In the genomic region with DNA sequence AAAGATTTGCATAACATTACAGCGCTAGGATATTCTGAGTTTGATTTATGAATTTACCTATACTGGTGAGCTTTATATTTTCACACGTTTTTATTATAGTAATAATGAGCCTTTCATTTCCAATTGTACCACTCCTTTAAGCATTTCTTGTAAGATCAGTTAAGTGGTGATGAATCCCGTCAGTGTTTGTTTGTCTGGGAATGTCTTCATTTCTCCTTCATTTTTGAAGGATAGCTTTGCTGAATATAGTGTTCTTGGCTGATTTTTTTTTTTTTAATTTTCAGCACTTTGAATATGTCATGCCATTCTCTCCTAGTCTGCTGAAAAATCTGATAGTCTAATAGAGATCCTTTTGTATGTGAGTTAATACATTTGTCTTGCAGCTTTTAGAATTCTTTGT, we compare ENCODE assay signal across 39 cellular contexts.
DNase-seq lines count a peak whose midpoint lies in the region; ATAC-seq, FAIRE-seq and TF ChIP-seq lines count a peak whose summit lies in the region.
"Had no signal": no experiment of that assay in that cellular context is flagged by ENCODE, and none has a peak within 500 bp of the region (broad histone marks: within the 10 kb centered on the region; RNA-seq: fewer than 3 reads in every experiment).

No MANE protein-coding gene starts in this region.

- CTCF ChIA-PET in WTC11 (lab: Charles Lee), result no interaction called here

- no peak for TF ChIP-seq CTCF in DOHH2 (IDR thresholded peaks at IDR 0.05; ENCODE audit: low read depth, low read length, poor library complexity, severe bottlenecking)
- no peak for TF ChIP-seq CTCF in WTC11 (IDR thresholded peaks at IDR 0.05)

- H3K36me3 Mint-ChIP-seq in immature natural killer cell, result peaks cover 0 to 8% (median 0%) of the 10 kb centered on the region in 3 donors
- no peaks in the 10 kb centered on the region; the same call in 1 of the 2 replicates for H3K36me3 Mint-ChIP-seq in WTC11

- no peaks in the 10 kb centered on the region for H3K79me2 ChIP-seq in DOHH2 (ENCODE audit: control insufficient read depth, low read length)

- H3K4me1 Mint-ChIP-seq in immature natural killer cell (peaks cover 28 to 39% of the 10 kb centered on the region in 2 donors), WTC11 (peaks cover 6% of the 10 kb centered on the region; the same call in 1 of the 2 replicates)
- H3K4me1 Mint-ChIP-seq: T-helper 17 cell had no signal

- no peaks in the 10 kb centered on the region for H3F3A ChIP-seq in DOHH2 (ENCODE audit: control insufficient read depth, insufficient read depth)

- H3K27ac ChIP-seq in DOHH2 (ENCODE audit: low read depth, low read length), result peak overlapping the region; percentile 22
- H3K27ac ChIP-seq: A549, esophagus muscularis mucosa, heart left ventricle, HL-60, lower lobe of right lung, psoas muscle, thyroid gland had no signal

- peak; percentile 7 for ATAC-seq in GM21526 (IDR thresholded peaks at IDR 0.05; ENCODE audit: low FRiP score, unreplicated experiment)
- ATAC-seq in HG03354 (IDR thresholded peaks at IDR 0.05; ENCODE audit: poor library complexity, severe bottlenecking, unreplicated experiment), result peak; percentile 3
- ATAC-seq in WTC11, result no peak
- ATAC-seq in HG02759 (IDR thresholded peaks at IDR 0.05; ENCODE audit: unreplicated experiment), result no peak
- ATAC-seq: A549; activated CD8-positive, alpha-beta memory T cell treated with anti-CD3 and anti-CD28 coated beads, Interleukin-2, amount 10 ng/mL, durations not matched to agents 7 days and 5 days; activated naive CD8-positive, alpha-beta T cell treated with anti-CD3 and anti-CD28 coated beads, Interleukin-2, amount 50 U/mL, for 24 hours; heart left ventricle; lower lobe of right lung; naive thymus-derived CD8-positive, alpha-beta T cell; PC-3; psoas muscle; Right ventricle myocardium inferior; sciatic nerve; SK-N-SH treated with all-trans-retinoic acid at 6 μM for 48 hours; T-helper 17 cell had no signal

- no peaks in the 10 kb centered on the region for H4K20me1 ChIP-seq in DOHH2 (ENCODE audit: control insufficient read depth, insufficient read depth, low read depth, low read length)

- DNase-seq in immature natural killer cell (no peak), WTC11 (ENCODE audit: low spot score) (no peak), kidney glomerular epithelial cell (lab: John Stamatoyannopoulos, UW) (no peak), frontal cortex (ENCODE audit: low spot score in 2 of 2) (no peak)
- DNase-seq: activated CD4-positive, alpha-beta T cell treated with anti-CD3 and anti-CD28 coated beads, Interleukin-2, amount 50 U/mL, for 4 hours; activated CD8-positive, alpha-beta memory T cell treated with anti-CD3 and anti-CD28 coated beads, Interleukin-2, amount 10 ng/mL, durations not matched to agents 7 days and 5 days; activated naive CD8-positive, alpha-beta T cell treated with anti-CD3 and anti-CD28 coated beads, Interleukin-2, amount 50 U/mL, for 24 hours; activated T-cell treated with anti-CD3 and anti-CD28 coated beads, Interleukin-2, amount 50 U/mL, for 48 hours; central memory CD4-positive, alpha-beta T cell; DMS 273 treated with DMSO at 0.1 percent for 48 hours; foreskin fibroblast; H7; heart left ventricle; KG1; lower lobe of right lung; MG63; NCI-H1105 treated with DMSO at 0.1 percent for 48 hours; NCI-H187 treated with DMSO at 0.1 percent for 48 hours; NCI-H524 treated with DMSO at 0.1 percent for 48 hours; NK-92 treated with Interleukin-12 subunit alpha and Interleukin-12 subunit beta, amount 100 ng/mL, for 24 hours; occipital lobe; PC-3; psoas muscle; stimulated activated CD4-positive, alpha-beta T cell treated with anti-CD3 and anti-CD28 coated beads, Interleukin-12 subunit alpha, Interleukin-12 subunit beta, amount 100 ng/mL, for 4 hours; stimulated activated CD4-positive, alpha-beta T cell treated with anti-CD3 and anti-CD28 coated beads, Interleukin-2, amount 100 ng/mL, for 48 hours; T-helper 17 cell; thyroid gland had no signal

- H3K9me3 Mint-ChIP-seq in immature natural killer cell (peaks cover 0 to 14% (median 7%) of the 10 kb centered on the region in 6 donors), WTC11 (peaks cover 19% of the 10 kb centered on the region; the same call in 1 of the 2 replicates)

- H3K4me3 ChIP-seq in DOHH2 (ENCODE audit: low read length), result peak overlapping the region; percentile 22
- H3K4me3 ChIP-seq: A549, esophagus muscularis mucosa, heart left ventricle, lower lobe of right lung, MG63, psoas muscle, thyroid gland had no signal

- no peaks in the 10 kb centered on the region for H3K27me3 ChIP-seq in DOHH2 (ENCODE audit: control insufficient read depth, low read length)
- H3K27me3 ChIP-seq: esophagus muscularis mucosa, heart left ventricle, MG63, thyroid gland had no signal

- H3K4me3 Mint-ChIP-seq in immature natural killer cell (peak overlapping the region; percentile 34 to 76 (median 58)), WTC11 (no peak overlapping the region)
- H3K4me3 Mint-ChIP-seq: activated CD8-positive, alpha-beta memory T cell treated with anti-CD3 and anti-CD28 coated beads, Interleukin-2, amount 10 ng/mL, durations not matched to agents 7 days and 5 days; activated naive CD8-positive, alpha-beta T cell treated with anti-CD3 and anti-CD28 coated beads, Interleukin-2, amount 50 U/mL, for 24 hours; T-helper 17 cell had no signal

- H3K4me1 ChIP-seq in DOHH2 (ENCODE audit: control insufficient read depth, low read length), result peaks cover 23% of the 10 kb centered on the region
- H3K4me1 ChIP-seq: esophagus muscularis mucosa, lower lobe of right lung, psoas muscle, thyroid gland had no signal

- H3K36me3 ChIP-seq in DOHH2 (ENCODE audit: control insufficient read depth, low read length), result no peaks in the 10 kb centered on the region
- H3K36me3 ChIP-seq: esophagus muscularis mucosa, heart left ventricle, lower lobe of right lung, MG63, thyroid gland had no signal

- H3K9me3 ChIP-seq in DOHH2 (ENCODE audit: control insufficient read depth, insufficient read depth, low read length), result no peaks in the 10 kb centered on the region; the same call in 1 of the 2 replicates
- H3K9me3 ChIP-seq: thyroid gland had no signal

- peak overlapping the region in 3 of 6 donors; percentile 27 to 63 (median 41) for H3K27ac Mint-ChIP-seq in immature natural killer cell
- no peak overlapping the region for H3K27ac Mint-ChIP-seq in WTC11
- H3K27ac Mint-ChIP-seq: activated CD8-positive, alpha-beta memory T cell treated with anti-CD3 and anti-CD28 coated beads, Interleukin-2, amount 10 ng/mL, durations not matched to agents 7 days and 5 days; T-helper 17 cell had no signal

- peaks cover 0 to 5% (median 2%) of the 10 kb centered on the region in 3 donors for H3K27me3 Mint-ChIP-seq in immature natural killer cell (ENCODE audit: low read depth in 3 of 3)
- H3K27me3 Mint-ChIP-seq in WTC11 (ENCODE audit: low read depth), result no peaks in the 10 kb centered on the region
- H3K27me3 Mint-ChIP-seq: activated CD8-positive, alpha-beta memory T cell treated with anti-CD3 and anti-CD28 coated beads, Interleukin-2, amount 10 ng/mL, durations not matched to agents 7 days and 5 days; activated naive CD8-positive, alpha-beta T cell treated with anti-CD3 and anti-CD28 coated beads, Interleukin-2, amount 50 U/mL, for 24 hours; T-helper 17 cell had no signal

- H3K9me2 ChIP-seq in DOHH2 (replicated peaks; ENCODE audit: control insufficient read depth, low read length), result no peaks in the 10 kb centered on the region

- H3K4me2 ChIP-seq in DOHH2 (ENCODE audit: low read length), result peak overlapping the region; percentile 25
- H3K4me2 ChIP-seq: A549 had no signal

- no peak for FAIRE-seq in frontal cortex (lab: Jason Lieb, UNC)
- FAIRE-seq: A549, TTC549 had no signal

- POLR2A ChIA-PET in WTC11 (lab: Charles Lee), result no interaction called here

TF ChIP-seq in WTC11, 78 proteins besides CTCF, POLR2A, EP300 and RAD21 (continues in another document):
- TF ChIP-seq FOXJ3 (CRISPR knock-in tag; IDR thresholded peaks at IDR 0.05; ENCODE audit: borderline replicate concordance) (no peak), ATF1 (CRISPR knock-in tag; IDR thresholded peaks at IDR 0.05) (no peak), ESRRA (CRISPR knock-in tag; IDR thresholded peaks at IDR 0.05; ENCODE audit: borderline replicate concordance) (no peak)
- TF ChIP-seq, protein P1, sequence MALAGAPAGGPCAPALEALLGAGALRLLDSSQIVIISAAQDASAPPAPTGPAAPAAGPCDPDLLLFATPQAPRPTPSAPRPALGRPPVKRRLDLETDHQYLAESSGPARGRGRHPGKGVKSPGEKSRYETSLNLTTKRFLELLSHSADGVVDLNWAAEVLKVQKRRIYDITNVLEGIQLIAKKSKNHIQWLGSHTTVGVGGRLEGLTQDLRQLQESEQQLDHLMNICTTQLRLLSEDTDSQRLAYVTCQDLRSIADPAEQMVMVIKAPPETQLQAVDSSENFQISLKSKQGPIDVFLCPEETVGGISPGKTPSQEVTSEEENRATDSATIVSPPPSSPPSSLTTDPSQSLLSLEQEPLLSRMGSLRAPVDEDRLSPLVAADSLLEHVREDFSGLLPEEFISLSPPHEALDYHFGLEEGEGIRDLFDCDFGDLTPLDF (CRISPR knock-in tag; IDR thresholded peaks at IDR 0.05), result no peak
- TF ChIP-seq, protein P2, sequence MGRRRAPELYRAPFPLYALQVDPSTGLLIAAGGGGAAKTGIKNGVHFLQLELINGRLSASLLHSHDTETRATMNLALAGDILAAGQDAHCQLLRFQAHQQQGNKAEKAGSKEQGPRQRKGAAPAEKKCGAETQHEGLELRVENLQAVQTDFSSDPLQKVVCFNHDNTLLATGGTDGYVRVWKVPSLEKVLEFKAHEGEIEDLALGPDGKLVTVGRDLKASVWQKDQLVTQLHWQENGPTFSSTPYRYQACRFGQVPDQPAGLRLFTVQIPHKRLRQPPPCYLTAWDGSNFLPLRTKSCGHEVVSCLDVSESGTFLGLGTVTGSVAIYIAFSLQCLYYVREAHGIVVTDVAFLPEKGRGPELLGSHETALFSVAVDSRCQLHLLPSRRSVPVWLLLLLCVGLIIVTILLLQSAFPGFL (CRISPR knock-in tag; IDR thresholded peaks at IDR 0.05; ENCODE audit: borderline replicate concordance), result no peak

Comparison
In these comparisons a context has a peak if more than half of its experiments do, and no peak if none do; other contexts are left out.
1. ATAC-seq: peak in GM21526 (single experiment) and HG03354 (single experiment); none in WTC11 (single experiment) and HG02759 (single experiment).